Comparison of ENCODE assay signal across 15 cellular contexts in the genomic region with DNA sequence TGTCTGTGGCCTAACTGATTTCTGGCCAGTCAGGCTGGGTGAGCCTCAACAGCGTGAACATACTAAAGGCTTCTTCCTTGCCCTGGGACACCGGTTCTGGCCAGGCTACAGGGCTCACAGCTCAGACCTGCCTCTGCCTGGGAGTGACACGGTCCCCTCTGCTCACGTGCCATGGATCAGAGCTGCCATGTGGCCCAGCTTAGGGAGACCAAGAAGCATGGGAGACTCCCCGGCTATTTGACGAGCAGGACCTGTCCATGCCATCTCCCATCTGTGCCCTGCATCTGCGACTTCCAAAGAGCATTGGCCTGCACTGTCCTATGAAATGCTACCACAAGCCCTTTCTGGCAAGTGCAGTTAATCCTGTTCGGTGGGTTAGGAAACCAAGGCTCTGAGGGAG.
"Had no signal": no experiment of that assay in that cellular context is flagged by ENCODE, and none has a peak within 500 bp of the region (broad histone marks: within the 10 kb centered on the region; RNA-seq: fewer than 3 reads in every experiment).

No MANE protein-coding gene starts in this region.

- H3K9me3 ChIP-seq: adrenal gland, pancreas, thoracic aorta had no signal

- H3K4me1 ChIP-seq: adrenal gland, pancreas had no signal

- H3K27me3 ChIP-seq: adrenal gland, pancreas had no signal

- H3K27me3 Mint-ChIP-seq: activated CD8-positive, alpha-beta T cell treated with anti-CD3 and anti-CD28 coated beads for 36 hours; stimulated activated naive CD8-positive, alpha-beta T cell treated with anti-CD3 and anti-CD28 coated beads, Interleukin-15, amount 100 ng/mL, for 72 hours had no signal

- H3K36me3 ChIP-seq: adrenal gland, pancreas, thoracic aorta had no signal

- H3K9me3 Mint-ChIP-seq: activated T-helper 1 cell treated with anti-CD3 and anti-CD28 coated beads, Interleukin-12 subunit alpha, Interleukin-12 subunit beta, Interleukin-2, Interleukin-4 antibody, amounts not matched to agents 30 ng/mL and 10 ng/mL and 1 ng/mL, durations not matched to agents 14 hours and 24 hours and 36 hours had no signal

- H3K27ac ChIP-seq: adrenal gland, coronary artery, pancreas, thoracic aorta had no signal

- ATAC-seq: activated CD8-positive, alpha-beta T cell treated with anti-CD3 and anti-CD28 coated beads for 36 hours; pancreas; stimulated activated naive CD8-positive, alpha-beta T cell treated with anti-CD3 and anti-CD28 coated beads, Interleukin-15, amount 100 ng/mL, for 72 hours had no signal

- H3K27ac Mint-ChIP-seq: activated T-helper 1 cell treated with anti-CD3 and anti-CD28 coated beads, Interleukin-12 subunit alpha, Interleukin-12 subunit beta, Interleukin-2, Interleukin-4 antibody, amounts not matched to agents 30 ng/mL and 10 ng/mL and 1 ng/mL, durations not matched to agents 14 hours and 24 hours and 36 hours; mesothelial cell of epicardium had no signal

- H3K4me1 Mint-ChIP-seq: mesothelial cell of epicardium had no signal

- DNase-seq: activated CD4-positive, alpha-beta T cell treated with anti-CD3 and anti-CD28 coated beads for 48 hours; activated CD8-positive, alpha-beta T cell treated with anti-CD3 and anti-CD28 coated beads for 36 hours; activated naive CD4-positive, alpha-beta T cell treated with Interleukin-2 at 50 U/mL for 16 hours; caudate nucleus; effector CD4-positive, alpha-beta T cell; foreskin fibroblast; stimulated activated CD4-positive, alpha-beta T cell treated with anti-CD3 and anti-CD28 coated beads, Interleukin-4, amount 100 ng/mL, for 1 hour; stimulated activated naive CD8-positive, alpha-beta T cell treated with anti-CD3 and anti-CD28 coated beads, Interleukin-15, amount 100 ng/mL, for 72 hours; T-helper 2 cell had no signal

- H3K4me3 Mint-ChIP-seq: activated CD8-positive, alpha-beta T cell treated with anti-CD3 and anti-CD28 coated beads for 36 hours; activated T-helper 1 cell treated with anti-CD3 and anti-CD28 coated beads, Interleukin-12 subunit alpha, Interleukin-12 subunit beta, Interleukin-2, Interleukin-4 antibody, amounts not matched to agents 30 ng/mL and 10 ng/mL and 1 ng/mL, durations not matched to agents 14 hours and 24 hours and 36 hours; mesothelial cell of epicardium had no signal

- H3K4me3 ChIP-seq: adrenal gland, coronary artery, pancreas, thoracic aorta had no signal
